In genomic region chr5:59188415-59189225, GRCh38 we compare ENCODE assay signal across 7 cellular contexts.
DNase-seq lines count a peak whose midpoint lies in the region; ATAC-seq and FAIRE-seq lines count a peak whose summit lies in the region.

No MANE protein-coding gene starts in this region.

- intact Hi-C loops in activated CD4-positive, alpha-beta T cell treated with anti-CD3 and anti-CD28 coated beads, Interleukin-2, amount 10 ng/mL, durations not matched to agents 24 days and 14 days (cut with micrococcal nuclease), result loop anchor here (1.0 to 5.0 kb wide), 6 partner anchors 179 to 612 kb away; no protein-coding TSS in a partner anchor

- FAIRE-seq in GM18507 (lab: Jason Lieb, UNC) (peak; percentile 81), colon (lab: Jason Lieb, UNC) (peak; percentile 66)

- peaks cover 45% of the 10 kb centered on the region for H3K27me3 Mint-ChIP-seq in activated CD4-positive, alpha-beta T cell treated with anti-CD3 and anti-CD28 coated beads, Interleukin-2, amount 10 ng/mL, durations not matched to agents 24 days and 14 days

- H3K4me1 Mint-ChIP-seq in activated CD4-positive, alpha-beta T cell treated with anti-CD3 and anti-CD28 coated beads, Interleukin-2, amount 10 ng/mL, durations not matched to agents 24 days and 14 days, result peaks cover 7% of the 10 kb centered on the region

- no peak overlapping the region for H3K27ac Mint-ChIP-seq in activated CD4-positive, alpha-beta T cell treated with anti-CD3 and anti-CD28 coated beads, Interleukin-2, amount 10 ng/mL, durations not matched to agents 24 days and 14 days

- H3K9me3 Mint-ChIP-seq in activated CD4-positive, alpha-beta T cell treated with anti-CD3 and anti-CD28 coated beads, Interleukin-2, amount 10 ng/mL, durations not matched to agents 24 days and 14 days, result no peaks in the 10 kb centered on the region

- ATAC-seq in HG03045 (IDR thresholded peaks at IDR 0.05; ENCODE audit: unreplicated experiment) (peak; percentile 79), left lobe of liver (peak; percentile 97)

- peak overlapping the region; percentile 52 for H3K4me3 Mint-ChIP-seq in activated CD4-positive, alpha-beta T cell treated with anti-CD3 and anti-CD28 coated beads, Interleukin-2, amount 10 ng/mL, durations not matched to agents 24 days and 14 days

- no peaks in the 10 kb centered on the region for H3K36me3 Mint-ChIP-seq in activated CD4-positive, alpha-beta T cell treated with anti-CD3 and anti-CD28 coated beads, Interleukin-2, amount 10 ng/mL, durations not matched to agents 24 days and 14 days (ENCODE audit: low read depth)

- DNase-seq in GM18507 (ENCODE audit: extremely low spot score, insufficient read length, low read depth) (peak; percentile 11), NCI-H345 treated with DMSO at 0.1 percent for 48 hours (lab: John Stamatoyannopoulos, UW; ENCODE audit: unreplicated experiment) (peak; percentile 36), left lobe of liver (ENCODE audit: low spot score) (peak; percentile 52)
- peak; percentile 88 for DNase-seq in activated CD4-positive, alpha-beta T cell treated with anti-CD3 and anti-CD28 coated beads, Interleukin-2, amount 10 ng/mL, durations not matched to agents 24 days and 14 days
- DNase-seq in stimulated activated CD4-positive, alpha-beta T cell treated with anti-CD3 and anti-CD28 coated beads, Interleukin-4, amount 100 ng/mL, for 1 hour, result peak; percentile 56

Comparison
In these comparisons a context has a peak if more than half of its experiments do, and no peak if none do; other contexts are left out.
1. Peak in every context shown above with its lines: DNase-seq and ATAC-seq.
2. DNase-seq: peak in every context shown above with its lines; median percentile 88 in activated CD4-positive, alpha-beta T cell treated with anti-CD3 and anti-CD28 coated beads, Interleukin-2, amount 10 ng/mL, durations not matched to agents 24 days and 14 days; 56 in stimulated activated CD4-positive, alpha-beta T cell treated with anti-CD3 and anti-CD28 coated beads, Interleukin-4, amount 100 ng/mL, for 1 hour; 52 in left lobe of liver; 36 in NCI-H345 treated with DMSO at 0.1 percent for 48 hours; 11 in GM18507.